Comparison of ENCODE assay signal across 8 cellular contexts in the genomic region with DNA sequence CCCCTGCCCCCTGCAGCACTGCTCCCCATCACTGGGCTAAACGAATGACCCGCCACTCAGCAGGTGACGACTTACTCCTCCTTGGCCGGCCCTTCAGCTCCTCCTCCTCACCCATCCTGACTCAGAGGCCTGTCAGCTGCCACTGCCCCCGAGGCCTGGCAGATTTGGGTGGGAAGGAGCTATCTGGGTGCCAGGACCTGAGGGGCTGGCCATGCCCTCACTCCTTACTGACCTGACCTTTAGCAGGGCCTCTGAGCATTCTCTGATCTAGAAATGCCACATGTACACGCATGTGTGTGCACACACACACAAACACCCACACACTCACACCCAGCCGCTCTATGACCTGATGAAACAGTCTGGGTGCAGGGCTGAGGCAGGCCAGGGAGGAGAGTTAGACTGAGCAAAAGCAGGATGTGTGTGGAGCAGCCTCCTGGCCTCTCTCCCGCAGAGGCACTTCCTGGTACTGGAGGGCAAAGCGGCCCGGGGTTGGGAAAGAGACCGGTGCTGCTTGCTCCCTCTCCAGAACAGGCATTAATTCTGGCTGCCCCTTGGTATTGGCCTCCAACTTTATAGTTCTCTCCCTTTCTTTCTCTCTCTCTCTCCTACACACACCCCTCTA.
A peak's percentile ranks its signal among the peaks of the same experiment; 100 is the strongest.
DNase-seq lines count a peak whose midpoint lies in the region; ATAC-seq and TF ChIP-seq lines count a peak whose summit lies in the region.

No MANE protein-coding gene starts in this region.

- ATAC-seq in HG02852 (IDR thresholded peaks at IDR 0.05; ENCODE audit: unreplicated experiment) = peak; percentile 32

- H3K27me3 ChIP-seq in ascending aorta (no peaks in the 10 kb centered on the region), kidney epithelial cell (ENCODE audit: control insufficient read depth, insufficient read depth, low read length) (no peaks in the 10 kb centered on the region)

- peak overlapping the region; percentile 93 to 95 for H3K27ac ChIP-seq in ascending aorta

- no peaks in the 10 kb centered on the region for H3K9me3 ChIP-seq in ascending aorta

- TF ChIP-seq CTCF in ascending aorta (IDR thresholded peaks at IDR 0.05) (no peak), kidney epithelial cell (IDR thresholded peaks at IDR 0.05; ENCODE audit: insufficient read depth, low read length, poor library complexity, severe bottlenecking) (no peak)

- H3K36me3 ChIP-seq in ascending aorta = no peaks in the 10 kb centered on the region
- H3K36me3 ChIP-seq in kidney epithelial cell (ENCODE audit: control insufficient read depth, insufficient read depth, low read length) = no peaks in the 10 kb centered on the region

- intact Hi-C loops in ascending aorta (cut with DNase I) = loop anchor here (1.0 kb wide), 2 partner anchors 60 to 72 kb away; no protein-coding TSS in a partner anchor

- peaks cover 22 to 31% of the 10 kb centered on the region in 2 donors for H3K4me1 ChIP-seq in ascending aorta

- peak overlapping the region in 1 of 2 donors; percentile 5 for H3K4me3 ChIP-seq in ascending aorta
- no peak overlapping the region for H3K4me3 ChIP-seq in kidney epithelial cell (ENCODE audit: low read depth, low read length)

- peak; percentile 55 for DNase-seq in GF-D8 (lab: John Stamatoyannopoulos, UW)
- peak; percentile 22 for DNase-seq in RKO (ENCODE audit: low spot score)
- DNase-seq in ascending aorta (ENCODE audit: low spot score in 2 of 2) = peak; percentile 82 to 94
- DNase-seq in kidney epithelial cell (ENCODE audit: low read depth) = peak; percentile 34
- peak; percentile 55 to 58 for DNase-seq in stimulated activated CD8-positive, alpha-beta memory T cell treated with anti-CD3 and anti-CD28 coated beads, Interleukin-15, amount 100 ng/mL, for 48 hours (ENCODE audit: low read depth in 2 of 2)
- no peak for DNase-seq in NCI-H2029 (lab: John Stamatoyannopoulos, UW)
- no peak for DNase-seq in iPS-NIHi7 (ENCODE audit: extremely low spot score)

Comparison
In these comparisons a context has a peak if more than half of its experiments do, and no peak if none do; other contexts are left out.
1. DNase-seq: peak in GF-D8 (single experiment), RKO (single experiment), ascending aorta (2 of 2), kidney epithelial cell (single experiment) and stimulated activated CD8-positive, alpha-beta memory T cell treated with anti-CD3 and anti-CD28 coated beads, Interleukin-15, amount 100 ng/mL, for 48 hours (2 of 2); none in NCI-H2029 (single experiment) and iPS-NIHi7 (single experiment).